ENCODE assay signal across 8 cellular contexts in genomic region chr4:178955614-178956013, GRCh38.
"Had no signal": no experiment of that assay in that cellular context is flagged by ENCODE, and none has a peak within 500 bp of the region (broad histone marks: within the 10 kb centered on the region; RNA-seq: fewer than 3 reads in every experiment).

No MANE protein-coding gene starts in this region.

- FAIRE-seq: HepG2, HTR-8/SVneo, K562 had no signal

- DNase-seq: IMR-90, KBM-7, KG1 had no signal

- ATAC-seq: HepG2, K562 had no signal

- H3K4me3 ChIP-seq: K562 had no signal

- H3K4me2 ChIP-seq: KMS-11 had no signal

- H3K27ac ChIP-seq: HL-60, KMS-11 had no signal

- H3K9ac ChIP-seq: KMS-11 had no signal
